ENCODE assay signal across 28 cellular contexts in the genomic region with DNA sequence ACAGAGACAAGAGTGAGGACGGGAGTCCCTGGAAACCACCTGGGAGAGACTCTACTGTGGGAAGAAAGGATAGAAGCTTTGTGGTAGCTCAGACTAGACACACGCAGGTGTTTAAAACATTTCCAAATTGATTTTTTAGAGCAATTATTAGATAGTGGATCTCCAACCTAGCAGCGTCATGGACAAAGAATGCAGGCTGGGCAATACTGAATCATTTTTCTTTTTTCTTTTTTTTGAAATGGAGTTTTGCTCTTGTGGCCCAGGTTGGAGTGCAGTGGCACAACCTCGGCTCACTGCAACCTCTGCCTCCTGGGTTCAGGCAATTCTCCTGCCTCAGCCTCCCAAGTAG. TPM values are rescaled to one million over a fixed set of nuclear protein-coding genes. Genes with fewer than 3 reads are reported as not detected.
"Had no signal": no experiment of that assay in that cellular context is flagged by ENCODE, and none has a peak within 500 bp of the region (broad histone marks: within the 10 kb centered on the region; RNA-seq: fewer than 3 reads in every experiment).

No MANE protein-coding gene starts in this region.

- H3K27ac Mint-ChIP-seq: activated CD4-positive, alpha-beta T cell treated with anti-CD3 and anti-CD28 coated beads for 36 hours; activated naive CD4-positive, alpha-beta T cell treated with anti-CD3 and anti-CD28 coated beads for 36 hours; activated naive CD8-positive, alpha-beta T cell treated with anti-CD3 and anti-CD28 coated beads, Interleukin-2, amount 10 ng/mL, durations not matched to agents 7 days and 5 days; activated T-helper 1 cell treated with anti-CD3 and anti-CD28 coated beads, Interleukin-12 subunit alpha, Interleukin-12 subunit beta, Interleukin-2, Interleukin-4 antibody, amounts not matched to agents 30 ng/mL and 10 ng/mL and 1 ng/mL, durations not matched to agents 14 hours and 24 hours and 36 hours; endodermal cell had no signal

- H2AFZ ChIP-seq: parathyroid adenoma had no signal

- H3K79me2 ChIP-seq: parathyroid adenoma had no signal

- H3K27ac ChIP-seq: parathyroid adenoma, right atrium auricular region, testis, transverse colon had no signal

- H3K27me3 ChIP-seq: right atrium auricular region, testis, transverse colon had no signal

- H3K4me3 Mint-ChIP-seq: activated CD4-positive, alpha-beta T cell treated with anti-CD3 and anti-CD28 coated beads for 36 hours; activated naive CD4-positive, alpha-beta T cell treated with anti-CD3 and anti-CD28 coated beads for 36 hours; activated naive CD8-positive, alpha-beta T cell treated with anti-CD3 and anti-CD28 coated beads, Interleukin-2, amount 10 ng/mL, durations not matched to agents 7 days and 5 days; activated T-helper 1 cell treated with anti-CD3 and anti-CD28 coated beads, Interleukin-12 subunit alpha, Interleukin-12 subunit beta, Interleukin-2, Interleukin-4 antibody, amounts not matched to agents 30 ng/mL and 10 ng/mL and 1 ng/mL, durations not matched to agents 14 hours and 24 hours and 36 hours; dendritic cell treated with granulocyte-macrophage colony-stimulating factor and Interleukin-4, amounts not matched to agents 40 ng/mL and 50 ng/mL, for 4 days; endodermal cell had no signal

- FAIRE-seq: astrocyte, keratinocyte, urothelium cell line had no signal

- H3K4me1 Mint-ChIP-seq: endodermal cell had no signal

- H3K36me3 ChIP-seq: right atrium auricular region, transverse colon had no signal

- DNase-seq: activated CD4-positive, alpha-beta T cell treated with anti-CD3 and anti-CD28 coated beads for 36 hours; activated CD4-positive, alpha-beta T cell treated with anti-CD3 and anti-CD28 coated beads, Interleukin-2, amount 50 U/mL, for 4 hours; activated CD4-positive, CD25-positive, alpha-beta regulatory T cell; activated effector memory CD4-positive, alpha-beta T cell treated with anti-CD3 and anti-CD28 coated beads, Interleukin-2, amount 50 U/mL, for 16 hours; activated naive CD4-positive, alpha-beta T cell treated with anti-CD3 and anti-CD28 coated beads for 36 hours; activated naive CD8-positive, alpha-beta T cell treated with anti-CD3 and anti-CD28 coated beads, Interleukin-2, amount 10 ng/mL, durations not matched to agents 7 days and 5 days; activated T-cell treated with anti-CD3 and anti-CD28 coated beads for 4 hours; amniotic stem cell; caudate nucleus; endodermal cell; foreskin fibroblast; head of caudate nucleus; hippocampal formation; left cardiac atrium; left ventricle myocardium superior; nucleus accumbens; stimulated activated naive CD4-positive, alpha-beta T cell treated with Interleukin-2 at 50 U/mL for 16 hours; testis; transverse colon had no signal

- H3K9me3 Mint-ChIP-seq: activated naive CD4-positive, alpha-beta T cell treated with anti-CD3 and anti-CD28 coated beads for 36 hours; activated naive CD8-positive, alpha-beta T cell treated with anti-CD3 and anti-CD28 coated beads, Interleukin-2, amount 10 ng/mL, durations not matched to agents 7 days and 5 days; activated T-helper 1 cell treated with anti-CD3 and anti-CD28 coated beads, Interleukin-12 subunit alpha, Interleukin-12 subunit beta, Interleukin-2, Interleukin-4 antibody, amounts not matched to agents 30 ng/mL and 10 ng/mL and 1 ng/mL, durations not matched to agents 14 hours and 24 hours and 36 hours; dendritic cell treated with granulocyte-macrophage colony-stimulating factor and Interleukin-4, amounts not matched to agents 40 ng/mL and 50 ng/mL, for 4 days; endodermal cell had no signal

- H3K4me3 ChIP-seq: right atrium auricular region, testis, transverse colon had no signal

- ATAC-seq: activated CD4-positive, alpha-beta T cell treated with anti-CD3 and anti-CD28 coated beads for 36 hours; esophagus mucosa; left cardiac atrium; left ventricle myocardium superior had no signal

- H3K4me1 ChIP-seq: parathyroid adenoma, right atrium auricular region, testis had no signal

- H3K9me3 ChIP-seq: right atrium auricular region, testis, transverse colon had no signal

- H3K9ac ChIP-seq: parathyroid adenoma had no signal

- H3K27me3 Mint-ChIP-seq: activated CD4-positive, alpha-beta T cell treated with anti-CD3 and anti-CD28 coated beads for 36 hours; activated naive CD8-positive, alpha-beta T cell treated with anti-CD3 and anti-CD28 coated beads, Interleukin-2, amount 10 ng/mL, durations not matched to agents 7 days and 5 days; dendritic cell treated with granulocyte-macrophage colony-stimulating factor and Interleukin-4, amounts not matched to agents 40 ng/mL and 50 ng/mL, for 4 days had no signal

RNA-seq across cellular contexts. Expression of a gene that starts 13.1 kb away (rescaled TPM):
- polyA plus RNA-seq: keratinocyte, neural cell had no signal
